8 cellular contexts compared by ENCODE assay signal in the genomic region with DNA sequence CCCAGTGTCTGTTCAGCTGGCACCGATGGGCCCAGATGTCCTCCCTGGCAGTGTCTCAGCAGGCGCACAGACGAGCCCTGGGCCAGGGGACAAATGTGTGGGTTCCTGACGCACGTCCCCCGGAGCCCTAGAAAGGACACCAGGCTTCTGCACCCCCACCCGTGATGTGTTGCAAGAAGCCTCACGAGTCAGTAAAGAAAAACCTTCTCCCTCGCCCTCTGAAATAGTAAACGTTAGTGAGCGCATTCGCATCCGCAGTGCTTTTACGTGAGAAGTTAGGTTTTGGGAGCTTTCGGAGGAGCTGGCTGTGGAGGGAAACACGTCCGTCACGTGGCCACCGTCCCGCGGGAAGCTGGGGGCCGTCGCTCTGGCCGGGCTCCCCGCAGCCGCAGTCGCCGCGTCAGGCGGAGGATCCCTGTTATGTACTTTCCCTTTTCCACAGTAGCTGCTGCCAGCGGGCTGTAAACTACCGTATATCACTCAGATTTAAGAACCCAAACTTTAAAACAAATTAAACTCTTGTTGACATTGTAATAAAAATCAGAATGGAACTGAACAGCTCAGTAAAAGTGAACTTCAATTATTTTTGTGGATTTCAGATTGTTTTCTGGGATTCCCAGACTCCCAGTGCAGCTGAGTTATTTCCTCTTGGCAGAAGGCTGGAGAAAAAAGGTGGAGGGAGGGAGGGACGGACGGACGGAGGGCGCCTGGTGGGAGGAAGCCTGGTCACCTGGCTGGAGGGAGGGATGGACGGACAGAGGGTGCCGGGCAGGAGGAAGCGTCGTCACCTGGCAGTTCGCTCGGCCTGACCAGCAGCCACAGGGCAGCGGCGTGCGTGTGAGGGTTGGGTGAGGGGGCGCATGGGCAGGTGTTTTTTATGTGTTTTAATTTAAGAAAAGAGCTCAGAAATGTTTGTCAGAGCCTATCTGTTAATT.
A peak's percentile ranks its signal among the peaks of the same experiment; 100 is the strongest.
DNase-seq lines count a peak whose midpoint lies in the region; ATAC-seq and TF ChIP-seq lines count a peak whose summit lies in the region.

No MANE protein-coding gene starts in this region.

- peaks cover 0 to 30% (median 28%) of the 10 kb centered on the region in 4 donors for H3K4me1 ChIP-seq in tibial artery

- H3K27ac ChIP-seq in tibial artery = peak overlapping the region; percentile 88 to 96

- DNase-seq in GM03348 (ENCODE audit: low spot score) (peak; percentile 94), NCI-H69 (lab: John Stamatoyannopoulos, UW) (peak; percentile 17), endothelial cell (ENCODE audit: low spot score) (no peak), mesenteric fat pad (ENCODE audit: low spot score) (peak; percentile 90), tibial artery (peak; percentile 84 to 94), NCI-H1930 (lab: John Stamatoyannopoulos, UW) (no peak)

- H3K4me3 Mint-ChIP-seq in endothelial cell (ENCODE audit: unreplicated experiment) = peak overlapping the region; percentile 47

- H3K9me3 ChIP-seq in tibial artery = no peaks in the 10 kb centered on the region

- ATAC-seq in GM21786 (IDR thresholded peaks at IDR 0.05; ENCODE audit: unreplicated experiment) = no peak
- ATAC-seq in HG03039 (IDR thresholded peaks at IDR 0.05; ENCODE audit: unreplicated experiment) = no peak

- peaks cover 24% of the 10 kb centered on the region for H3K36me3 Mint-ChIP-seq in endothelial cell (ENCODE audit: low read depth, unreplicated experiment)

- H3K9me3 Mint-ChIP-seq in endothelial cell (ENCODE audit: unreplicated experiment) = no peaks in the 10 kb centered on the region

- peaks cover 0 to 17% (median 8%) of the 10 kb centered on the region in 3 donors for H3K36me3 ChIP-seq in tibial artery

- intact Hi-C loops in tibial artery (cut with DNase I; ENCODE audit: low total_unique reads) = loop anchor here (5.0 kb wide), 1 partner anchor 106 kb away; no protein-coding TSS in a partner anchor

- peak overlapping the region; percentile 62 for H3K27ac Mint-ChIP-seq in endothelial cell (ENCODE audit: unreplicated experiment)

- no peaks in the 10 kb centered on the region for H3K27me3 ChIP-seq in tibial artery

- H3K4me3 ChIP-seq in tibial artery = peak overlapping the region; percentile 49 to 53

- no peak for TF ChIP-seq CTCF in endothelial cell (IDR thresholded peaks at IDR 0.05; ENCODE audit: unreplicated experiment)
- no peak for TF ChIP-seq CTCF in tibial artery (IDR thresholded peaks at IDR 0.05)

- H3K27me3 Mint-ChIP-seq in endothelial cell (ENCODE audit: unreplicated experiment) = peaks cover 28% of the 10 kb centered on the region

- peaks cover 24% of the 10 kb centered on the region for H3K4me1 Mint-ChIP-seq in endothelial cell (ENCODE audit: unreplicated experiment)

Comparison
In these comparisons a context has a peak if more than half of its experiments do, and no peak if none do; other contexts are left out.
1. DNase-seq: peak in GM03348 (single experiment), NCI-H69 (single experiment), mesenteric fat pad (single experiment) and tibial artery (2 of 2); none in endothelial cell (single experiment) and NCI-H1930 (0 of 2).